11 cellular contexts compared by ENCODE assay signal in genomic region chr5:159052282-159053011, GRCh38. TPM values are rescaled to one million over a fixed set of nuclear protein-coding genes. Genes with fewer than 3 reads are reported as not detected.
DNase-seq lines count a peak whose midpoint lies in the region; ATAC-seq and TF ChIP-seq lines count a peak whose summit lies in the region.
"Had no signal": no experiment of that assay in that cellular context is flagged by ENCODE, and none has a peak within 500 bp of the region (broad histone marks: within the 10 kb centered on the region; RNA-seq: fewer than 3 reads in every experiment).

No MANE protein-coding gene starts in this region.

- H3K9me3 ChIP-seq in endodermal cell (ENCODE audit: control insufficient read depth, low read length), result no peaks in the 10 kb centered on the region
- H3K9me3 ChIP-seq: ovary had no signal

- no peak for ATAC-seq in activated naive CD8-positive, alpha-beta T cell treated with anti-CD3 and anti-CD28 coated beads, Interleukin-2, amount 50 U/mL, for 24 hours

- H3K9ac ChIP-seq in endodermal cell (ENCODE audit: extremely low read depth, low read length, poor library complexity, severe bottlenecking), result no peak overlapping the region

- TF ChIP-seq CTCF in endodermal cell (conservative IDR thresholded peaks at IDR 0.05) (no peak), progenitor cell of endocrine pancreas (IDR thresholded peaks at IDR 0.05; ENCODE audit: unreplicated experiment) (no peak)

- H3K4me3 Mint-ChIP-seq in IgD-negative memory B cell (peak overlapping the region; percentile 86 to 95 (median 90)), endodermal cell (peak overlapping the region; percentile 62), progenitor cell of endocrine pancreas (ENCODE audit: low read depth) (peak overlapping the region; percentile 70)
- no peak overlapping the region for H3K4me3 Mint-ChIP-seq in activated naive CD8-positive, alpha-beta T cell treated with anti-CD3 and anti-CD28 coated beads, Interleukin-2, amount 50 U/mL, for 24 hours
- no peak overlapping the region for H3K4me3 Mint-ChIP-seq in activated T-helper 2 cell treated with anti-CD3 and anti-CD28 coated beads, Interferon-gamma antibody, Interleukin-2, Interleukin-4, amounts not matched to agents 10 μg/mL and 5 μg/mL and 100 μg/mL, durations not matched to agents 14 hours and 24 hours and 36 hours (ENCODE audit: low read depth)

- H3K9me3 Mint-ChIP-seq in IgD-negative memory B cell (no peaks in the 10 kb centered on the region), endodermal cell (no peaks in the 10 kb centered on the region), progenitor cell of endocrine pancreas (ENCODE audit: low read depth) (no peaks in the 10 kb centered on the region)
- no peaks in the 10 kb centered on the region for H3K9me3 Mint-ChIP-seq in activated naive CD8-positive, alpha-beta T cell treated with anti-CD3 and anti-CD28 coated beads, Interleukin-2, amount 50 U/mL, for 24 hours
- no peaks in the 10 kb centered on the region for H3K9me3 Mint-ChIP-seq in activated T-helper 2 cell treated with anti-CD3 and anti-CD28 coated beads, Interferon-gamma antibody, Interleukin-2, Interleukin-4, amounts not matched to agents 10 μg/mL and 5 μg/mL and 100 μg/mL, durations not matched to agents 14 hours and 24 hours and 36 hours
- H3K9me3 Mint-ChIP-seq: CD4-positive, alpha-beta T cell had no signal

- H3K4me1 Mint-ChIP-seq in IgD-negative memory B cell (peaks cover 67 to 78% (median 76%) of the 10 kb centered on the region in 3 donors), endodermal cell (peaks cover 30% of the 10 kb centered on the region), progenitor cell of endocrine pancreas (ENCODE audit: low read depth) (peaks cover 4% of the 10 kb centered on the region)
- peaks cover 14% of the 10 kb centered on the region for H3K4me1 Mint-ChIP-seq in activated naive CD8-positive, alpha-beta T cell treated with anti-CD3 and anti-CD28 coated beads, Interleukin-2, amount 50 U/mL, for 24 hours
- H3K4me1 Mint-ChIP-seq in activated T-helper 2 cell treated with anti-CD3 and anti-CD28 coated beads, Interferon-gamma antibody, Interleukin-2, Interleukin-4, amounts not matched to agents 10 μg/mL and 5 μg/mL and 100 μg/mL, durations not matched to agents 14 hours and 24 hours and 36 hours (ENCODE audit: low read depth), result no peaks in the 10 kb centered on the region

- peaks cover 4% of the 10 kb centered on the region for H3K36me3 Mint-ChIP-seq in IgD-negative memory B cell
- no peaks in the 10 kb centered on the region for H3K36me3 Mint-ChIP-seq in endodermal cell (ENCODE audit: low read depth)
- no peaks in the 10 kb centered on the region for H3K36me3 Mint-ChIP-seq in progenitor cell of endocrine pancreas (ENCODE audit: insufficient read depth)
- H3K36me3 Mint-ChIP-seq in activated naive CD8-positive, alpha-beta T cell treated with anti-CD3 and anti-CD28 coated beads, Interleukin-2, amount 50 U/mL, for 24 hours (ENCODE audit: low read depth), result no peaks in the 10 kb centered on the region
- H3K36me3 Mint-ChIP-seq in activated T-helper 2 cell treated with anti-CD3 and anti-CD28 coated beads, Interferon-gamma antibody, Interleukin-2, Interleukin-4, amounts not matched to agents 10 μg/mL and 5 μg/mL and 100 μg/mL, durations not matched to agents 14 hours and 24 hours and 36 hours (ENCODE audit: low read depth), result no peaks in the 10 kb centered on the region

- peak; percentile 52 for DNase-seq in ELF-1 (ENCODE audit: low read depth, low spot score)
- DNase-seq in endodermal cell, result peak; percentile 53
- no peak for DNase-seq in progenitor cell of endocrine pancreas (ENCODE audit: low spot score, unreplicated experiment)
- DNase-seq in stimulated activated CD4-positive, alpha-beta T cell treated with anti-CD3 and anti-CD28 coated beads, Interleukin-1b, Interleukin-23, amount 100 ng/mL, for 48 hours, result no peak
- no peak for DNase-seq in activated naive CD8-positive, alpha-beta T cell treated with anti-CD3 and anti-CD28 coated beads, Interleukin-2, amount 50 U/mL, for 24 hours
- DNase-seq in NCI-H128 (lab: John Stamatoyannopoulos, UW; ENCODE audit: unreplicated experiment), result no peak
- DNase-seq in activated T-helper 2 cell treated with anti-CD3 and anti-CD28 coated beads, Interferon-gamma antibody, Interleukin-2, Interleukin-4, amounts not matched to agents 10 μg/mL and 5 μg/mL and 100 μg/mL, durations not matched to agents 14 hours and 24 hours and 36 hours (ENCODE audit: low spot score), result no peak
- DNase-seq: CD4-positive, alpha-beta T cell had no signal

- H3K4me3 ChIP-seq in endodermal cell (ENCODE audit: low read length), result no peak overlapping the region

- no peaks in the 10 kb centered on the region for H3K36me3 ChIP-seq in endodermal cell (ENCODE audit: control insufficient read depth, insufficient read depth, low read length)
- H3K36me3 ChIP-seq: ovary had no signal

- H3K27me3 ChIP-seq in endodermal cell (ENCODE audit: control insufficient read depth, insufficient read depth, low read length, poor library complexity, severe bottlenecking), result peaks cover 74% of the 10 kb centered on the region
- H3K27me3 ChIP-seq: ovary had no signal

- peak overlapping the region; percentile 33 for H3K27ac ChIP-seq in endodermal cell (ENCODE audit: low read depth, low read length)
- H3K27ac ChIP-seq: HL-60 had no signal

- no peaks in the 10 kb centered on the region for H3K27me3 Mint-ChIP-seq in IgD-negative memory B cell
- peaks cover 86% of the 10 kb centered on the region for H3K27me3 Mint-ChIP-seq in endodermal cell (ENCODE audit: insufficient read depth)
- H3K27me3 Mint-ChIP-seq in progenitor cell of endocrine pancreas, result peaks cover 74% of the 10 kb centered on the region
- peaks cover 51% of the 10 kb centered on the region for H3K27me3 Mint-ChIP-seq in activated naive CD8-positive, alpha-beta T cell treated with anti-CD3 and anti-CD28 coated beads, Interleukin-2, amount 50 U/mL, for 24 hours
- peaks cover 68% of the 10 kb centered on the region for H3K27me3 Mint-ChIP-seq in activated T-helper 2 cell treated with anti-CD3 and anti-CD28 coated beads, Interferon-gamma antibody, Interleukin-2, Interleukin-4, amounts not matched to agents 10 μg/mL and 5 μg/mL and 100 μg/mL, durations not matched to agents 14 hours and 24 hours and 36 hours (ENCODE audit: low read depth)

- H3K27ac Mint-ChIP-seq in IgD-negative memory B cell (peak overlapping the region; percentile 90 to 98 (median 92)), endodermal cell (no peak overlapping the region), progenitor cell of endocrine pancreas (no peak overlapping the region)
- no peak overlapping the region for H3K27ac Mint-ChIP-seq in activated naive CD8-positive, alpha-beta T cell treated with anti-CD3 and anti-CD28 coated beads, Interleukin-2, amount 50 U/mL, for 24 hours
- no peak overlapping the region for H3K27ac Mint-ChIP-seq in activated T-helper 2 cell treated with anti-CD3 and anti-CD28 coated beads, Interferon-gamma antibody, Interleukin-2, Interleukin-4, amounts not matched to agents 10 μg/mL and 5 μg/mL and 100 μg/mL, durations not matched to agents 14 hours and 24 hours and 36 hours
- H3K27ac Mint-ChIP-seq: CD4-positive, alpha-beta T cell had no signal

- H3K4me1 ChIP-seq in endodermal cell (ENCODE audit: control insufficient read depth, insufficient read depth, low read length), result no peaks in the 10 kb centered on the region

- intact Hi-C loops in activated T-helper 2 cell treated with anti-CD3 and anti-CD28 coated beads, Interferon-gamma antibody, Interleukin-2, Interleukin-4, amounts not matched to agents 10 μg/mL and 5 μg/mL and 100 μg/mL, durations not matched to agents 14 hours and 24 hours and 36 hours (cut with micrococcal nuclease), result no loop called here

- 21 to 27% methylated on average over 8 to 12 of the region's 12 CpGs for WGBS in endodermal cell (ENCODE audit: insufficient coverage in 1 of 2, insufficient read length in 1 of 2), 2 experiments

RNA-seq across cellular contexts. Expression of gene EBF1, which starts 47.3 kb away (rescaled TPM):
- polyA plus RNA-seq in IgD-negative memory B cell, result 47.0 TPM
- total RNA-seq in endodermal cell (under 1 TPM in 1 of 2 donors, not detected in 1; 0.24 TPM), progenitor cell of endocrine pancreas (0.38 and 0.67 TPM in 2 replicates)
- 8.6 TPM for polyA plus RNA-seq in endodermal cell (2013, experiment 1 of 2)
- 7.0 TPM for polyA plus RNA-seq in endodermal cell (2013, experiment 2 of 2)
- 0.16 TPM in 1 of 2 replicates, not detected in the other for total RNA-seq in activated T-helper 2 cell treated with anti-CD3 and anti-CD28 coated beads, Interferon-gamma antibody, Interleukin-2, Interleukin-4, amounts not matched to agents 10 μg/mL and 5 μg/mL and 100 μg/mL, durations not matched to agents 14 hours and 24 hours and 36 hours

Comparison
In these comparisons a context has a peak if more than half of its experiments do, and no peak if none do; other contexts are left out.
1. DNase-seq: peak in ELF-1 (single experiment) and endodermal cell (single experiment); none in progenitor cell of endocrine pancreas (single experiment), stimulated activated CD4-positive, alpha-beta T cell treated with anti-CD3 and anti-CD28 coated beads, Interleukin-1b, Interleukin-23, amount 100 ng/mL, for 48 hours (single experiment), activated naive CD8-positive, alpha-beta T cell treated with anti-CD3 and anti-CD28 coated beads, Interleukin-2, amount 50 U/mL, for 24 hours (single experiment), NCI-H128 (single experiment) and activated T-helper 2 cell treated with anti-CD3 and anti-CD28 coated beads, Interferon-gamma antibody, Interleukin-2, Interleukin-4, amounts not matched to agents 10 μg/mL and 5 μg/mL and 100 μg/mL, durations not matched to agents 14 hours and 24 hours and 36 hours (single experiment).
2. H3K27ac Mint-ChIP-seq: peak in IgD-negative memory B cell (3 of 3); none in endodermal cell (single experiment), progenitor cell of endocrine pancreas (single experiment), activated naive CD8-positive, alpha-beta T cell treated with anti-CD3 and anti-CD28 coated beads, Interleukin-2, amount 50 U/mL, for 24 hours (single experiment) and activated T-helper 2 cell treated with anti-CD3 and anti-CD28 coated beads, Interferon-gamma antibody, Interleukin-2, Interleukin-4, amounts not matched to agents 10 μg/mL and 5 μg/mL and 100 μg/mL, durations not matched to agents 14 hours and 24 hours and 36 hours (single experiment).
3. H3K4me3 Mint-ChIP-seq: peak in IgD-negative memory B cell (4 of 4), endodermal cell (single experiment) and progenitor cell of endocrine pancreas (single experiment); none in activated naive CD8-positive, alpha-beta T cell treated with anti-CD3 and anti-CD28 coated beads, Interleukin-2, amount 50 U/mL, for 24 hours (single experiment) and activated T-helper 2 cell treated with anti-CD3 and anti-CD28 coated beads, Interferon-gamma antibody, Interleukin-2, Interleukin-4, amounts not matched to agents 10 μg/mL and 5 μg/mL and 100 μg/mL, durations not matched to agents 14 hours and 24 hours and 36 hours (single experiment).